In the genomic region with DNA sequence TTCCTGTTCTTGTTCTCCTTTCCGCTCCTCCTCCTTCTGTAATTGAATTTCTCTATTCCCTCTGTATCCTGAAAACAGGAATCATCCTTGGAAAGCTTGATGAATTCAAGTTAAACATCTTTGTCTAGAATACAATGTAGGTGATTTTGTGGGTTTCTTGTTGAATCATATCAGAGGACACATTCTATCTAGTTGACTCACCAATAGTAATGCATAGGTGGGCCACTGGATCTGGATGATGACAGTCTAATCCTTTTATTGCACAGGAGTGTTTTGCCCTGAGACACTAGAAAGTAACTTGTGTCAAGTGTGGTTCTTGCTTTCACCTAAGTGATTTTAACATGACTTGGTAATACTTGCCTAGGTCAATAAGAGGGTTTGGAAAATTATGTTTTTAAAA, we compare ENCODE assay signal across 21 cellular contexts.
A peak's percentile ranks its signal among the peaks of the same experiment; 100 is the strongest.
DNase-seq lines count a peak whose midpoint lies in the region; ATAC-seq and TF ChIP-seq lines count a peak whose summit lies in the region.
"Had no signal": no experiment of that assay in that cellular context is flagged by ENCODE, and none has a peak within 500 bp of the region (broad histone marks: within the 10 kb centered on the region; RNA-seq: fewer than 3 reads in every experiment).

No MANE protein-coding gene starts in this region.

- intact Hi-C loops in mammary epithelial cell (cut with micrococcal nuclease) = no loop called here
- intact Hi-C loops in breast epithelium (cut with DNase I; ENCODE audit: low total_unique reads) = no loop called here

- H4K20me1 ChIP-seq in mammary epithelial cell (ENCODE audit: insufficient read depth, low read length) (no peaks in the 10 kb centered on the region), MM.1S (ENCODE audit: insufficient read depth, low read length) (no peaks in the 10 kb centered on the region)

- no peaks in the 10 kb centered on the region for H3K9me2 ChIP-seq in MM.1S (replicated peaks; ENCODE audit: insufficient read depth, low read length)

- BruUV-seq in mammary epithelial cell (replicated peaks; lab: Mats Ljungman, UMichigan) = no TSS peak

- no peaks in the 10 kb centered on the region for H3K9me3 ChIP-seq in mammary epithelial cell (replicated peaks; ENCODE audit: insufficient read depth, low read length)
- no peaks in the 10 kb centered on the region for H3K9me3 ChIP-seq in breast epithelium
- no peaks in the 10 kb centered on the region for H3K9me3 ChIP-seq in RWPE2 (ENCODE audit: severe bottlenecking)
- no peaks in the 10 kb centered on the region for H3K9me3 ChIP-seq in MM.1S (replicated peaks; ENCODE audit: insufficient read depth, low read length)
- H3K9me3 ChIP-seq: BE2C had no signal

- H3K4me2 ChIP-seq in mammary epithelial cell (ENCODE audit: insufficient read depth, low read depth, low read length) = no peak overlapping the region
- H3K4me2 ChIP-seq in MM.1S (ENCODE audit: low read depth, low read length) = no peak overlapping the region
- H3K4me2 ChIP-seq: KMS-11 had no signal

- no peak for TF ChIP-seq CTCF in mammary epithelial cell (conservative IDR thresholded peaks at IDR 0.05 in 1 of 2, IDR thresholded peaks at IDR 0.05 in 1 of 2; ENCODE audit: extremely low read depth in 1 of 2, insufficient read depth in 1 of 2, low read depth in 1 of 2, low read length in 2 of 2)
- no peak for TF ChIP-seq CTCF in breast epithelium (IDR thresholded peaks at IDR 0.05)
- TF ChIP-seq CTCF in RWPE2 (IDR thresholded peaks at IDR 0.05; ENCODE audit: poor library complexity, severe bottlenecking) = no peak
- no peak for TF ChIP-seq CTCF in MM.1S (IDR thresholded peaks at IDR 0.05; ENCODE audit: low read length)

- H3F3A ChIP-seq in MM.1S (ENCODE audit: insufficient read depth, low read length) = no peaks in the 10 kb centered on the region

- CTCF ChIA-PET in mammary epithelial cell (lab: Charles Lee; ENCODE audit: low non-redundant PET) = no interaction called here

- DNase-seq in mammary epithelial cell = peak; percentile 59
- DNase-seq in breast epithelium (ENCODE audit: low spot score in 2 of 2) = no peak
- no peak for DNase-seq in RWPE2 (ENCODE audit: low spot score)
- peak; percentile 5 for DNase-seq in iris pigment epithelial cell (ENCODE audit: low read depth)
- no peak for DNase-seq in hippocampal formation (lab: John Stamatoyannopoulos, UW)
- no peak for DNase-seq in MM.1S
- DNase-seq: 8988T; BE2C; CD4-positive, alpha-beta T cell; H7; NCI-H1105; NCI-H1694; NCI-H345; NCI-H526; NK-92 treated with Interleukin-12 subunit alpha and Interleukin-12 subunit beta, amount 100 ng/mL, for 24 hours; OCI-M1; SW 1271 had no signal

- H3K79me2 ChIP-seq in mammary epithelial cell (ENCODE audit: insufficient read depth, low read length) (no peaks in the 10 kb centered on the region), MM.1S (ENCODE audit: low read length) (no peaks in the 10 kb centered on the region)

- no peak overlapping the region for H3K27ac ChIP-seq in mammary epithelial cell (ENCODE audit: insufficient read depth, low read depth, low read length)
- no peak overlapping the region for H3K27ac ChIP-seq in breast epithelium
- H3K27ac ChIP-seq in RWPE2 (ENCODE audit: poor library complexity, severe bottlenecking) = no peak overlapping the region
- no peak overlapping the region for H3K27ac ChIP-seq in MM.1S (ENCODE audit: low read length)
- H3K27ac ChIP-seq: KMS-11 had no signal

- ATAC-seq in RWPE2 (ENCODE audit: low read depth) (peak; percentile 86), HG02759 (IDR thresholded peaks at IDR 0.05; ENCODE audit: unreplicated experiment) (no peak), HG02588 (IDR thresholded peaks at IDR 0.05; ENCODE audit: unreplicated experiment) (no peak)
- ATAC-seq: HepG2 had no signal

- WGBS in mammary epithelial cell (ENCODE audit: low coverage, missing lambda C conversion rate) = no CpG with 5 or more reads among the region's 1 CpG

- H2AFZ ChIP-seq in mammary epithelial cell (ENCODE audit: low read depth, low read length) (no peak overlapping the region), MM.1S (ENCODE audit: low read length) (no peak overlapping the region)

- no peak for TF ChIP-seq POLR2A in breast epithelium (IDR thresholded peaks at IDR 0.05)

- H3K9ac ChIP-seq in mammary epithelial cell (ENCODE audit: insufficient read depth, low read length) (no peak overlapping the region), MM.1S (ENCODE audit: low read length) (no peak overlapping the region)
- H3K9ac ChIP-seq: KMS-11 had no signal

- H3K4me3 ChIP-seq in mammary epithelial cell (replicated peaks in 1 of 3; ENCODE audit: insufficient read depth in 1 of 3, low read depth in 2 of 3, low read length in 3 of 3) (no peak overlapping the region), breast epithelium (no peak overlapping the region), RWPE2 (ENCODE audit: severe bottlenecking) (no peak overlapping the region), MM.1S (ENCODE audit: low read length) (no peak overlapping the region)

- dilution Hi-C loops in mammary epithelial cell (cut with HindIII; ENCODE audit: low sequenced_read_pairs) = no loop called here

- H3K4me1 ChIP-seq in mammary epithelial cell (ENCODE audit: insufficient read depth, low read length) = peaks cover 8% of the 10 kb centered on the region
- no peaks in the 10 kb centered on the region for H3K4me1 ChIP-seq in breast epithelium
- H3K4me1 ChIP-seq in RWPE2 (ENCODE audit: insufficient read depth, poor library complexity, severe bottlenecking) = peaks cover 10% of the 10 kb centered on the region
- no peaks in the 10 kb centered on the region for H3K4me1 ChIP-seq in MM.1S (ENCODE audit: low read length)
- H3K4me1 ChIP-seq: BE2C had no signal

- H3K27me3 ChIP-seq in mammary epithelial cell (ENCODE audit: insufficient read depth, low read length) (no peaks in the 10 kb centered on the region), breast epithelium (no peaks in the 10 kb centered on the region), RWPE2 (ENCODE audit: insufficient read depth, poor library complexity, severe bottlenecking) (no peaks in the 10 kb centered on the region), MM.1S (replicated peaks; ENCODE audit: insufficient read depth, low read length) (no peaks in the 10 kb centered on the region)
- H3K27me3 ChIP-seq: BE2C had no signal

- in situ Hi-C loops in mammary epithelial cell (cut with MboI; ENCODE audit: low sequenced_read_pairs in 2 of 2) = no loop called here

- H3K36me3 ChIP-seq in mammary epithelial cell (ENCODE audit: insufficient read depth, low read length) (no peaks in the 10 kb centered on the region), breast epithelium (no peaks in the 10 kb centered on the region), RWPE2 (ENCODE audit: low read depth) (no peaks in the 10 kb centered on the region), MM.1S (replicated peaks; ENCODE audit: insufficient read depth, low read length) (no peaks in the 10 kb centered on the region)
- H3K36me3 ChIP-seq: BE2C had no signal

Comparison
In these comparisons a context has a peak if more than half of its experiments do, and no peak if none do; other contexts are left out.
1. DNase-seq: peak in mammary epithelial cell (single experiment) and iris pigment epithelial cell (single experiment); none in breast epithelium (0 of 2), RWPE2 (single experiment), hippocampal formation (0 of 2) and MM.1S (single experiment).